Comparison of ENCODE assay signal across 8 cellular contexts in genomic region chr9:125190371-125190801, GRCh38. TPM values are rescaled to one million over a fixed set of nuclear protein-coding genes. Genes with fewer than 3 reads are reported as not detected.
DNase-seq lines count a peak whose midpoint lies in the region; ATAC-seq, FAIRE-seq and TF ChIP-seq lines count a peak whose summit lies in the region.

No MANE protein-coding gene starts in this region.

- no peak for TF ChIP-seq EP300 in GM12878 (IDR thresholded peaks at IDR 0.05; ENCODE audit: borderline replicate concordance in 1 of 2, control insufficient read depth in 1 of 2, low read depth in 2 of 2, low read length in 2 of 2)

- RAD21 ChIA-PET in GM12878 (lab: Charles Lee; ENCODE audit: unreplicated experiment): interaction anchor here (1.0 kb wide), 1 partner anchor 249 kb away, joined by 4 read pairs; no protein-coding TSS in a partner anchor

- peaks cover 3% of the 10 kb centered on the region; the same call in 1 of the 2 replicates for H4K20me1 ChIP-seq in DOHH2 (ENCODE audit: control insufficient read depth, insufficient read depth, low read depth, low read length)
- H4K20me1 ChIP-seq in GM12878 (ENCODE audit: control insufficient read depth, insufficient read depth): no peaks in the 10 kb centered on the region

- H3K27ac ChIP-seq in DOHH2 (ENCODE audit: low read depth, low read length): peak overlapping the region; percentile 47
- H3K27ac ChIP-seq in GM12878 (ENCODE audit: control insufficient read depth, insufficient read depth): peak overlapping the region; percentile 89
- peak overlapping the region; percentile 52 to 86 (median 84) for H3K27ac ChIP-seq in right lobe of liver
- H3K27ac ChIP-seq in temporal lobe (ENCODE audit: low read depth, low read length): peak overlapping the region; percentile 90

- H3K36me3 ChIP-seq in DOHH2 (ENCODE audit: control insufficient read depth, low read length): peaks cover 12% of the 10 kb centered on the region
- no peaks in the 10 kb centered on the region for H3K36me3 ChIP-seq in GM12878 (ENCODE audit: control insufficient read depth in 2 of 2, insufficient read depth in 2 of 2, low read length in 1 of 2)
- no peaks in the 10 kb centered on the region for H3K36me3 ChIP-seq in right lobe of liver

- peak overlapping the region; percentile 98 for H3K9ac ChIP-seq in GM12878 (ENCODE audit: control insufficient read depth, insufficient read depth, low read length)

- peak; percentile 9 for ATAC-seq in GM12878
- ATAC-seq in right lobe of liver: no peak
- ATAC-seq in GM19328 (IDR thresholded peaks at IDR 0.05; ENCODE audit: unreplicated experiment): no peak
- no peak for ATAC-seq in GM18505 (IDR thresholded peaks at IDR 0.05; ENCODE audit: unreplicated experiment)
- no peak for ATAC-seq in GM21515 (IDR thresholded peaks at IDR 0.05; ENCODE audit: unreplicated experiment)

- H2AFZ ChIP-seq in GM12878 (ENCODE audit: control insufficient read depth, low read depth, low read length): peak overlapping the region; percentile 99

- H3K79me2 ChIP-seq in DOHH2 (ENCODE audit: control insufficient read depth, low read length) (peaks cover 55% of the 10 kb centered on the region), GM12878 (ENCODE audit: control insufficient read depth, insufficient read depth, low read length) (peaks cover 43% of the 10 kb centered on the region)

- in situ Hi-C loops in GM12878 (cut with MboI): no loop called here

- peak; percentile 33 for DNase-seq in NB4 (ENCODE audit: low read depth)
- no peak for DNase-seq in GM12878 (ENCODE audit: low read depth, low spot score)
- DNase-seq in right lobe of liver: no peak

- H3K9me2 ChIP-seq in DOHH2 (replicated peaks; ENCODE audit: control insufficient read depth, low read length): no peaks in the 10 kb centered on the region

- no peaks in the 10 kb centered on the region for H3F3A ChIP-seq in DOHH2 (ENCODE audit: control insufficient read depth, insufficient read depth)

- no peaks in the 10 kb centered on the region for H3K9me3 ChIP-seq in DOHH2 (ENCODE audit: control insufficient read depth, insufficient read depth, low read length)
- H3K9me3 ChIP-seq in GM12878 (replicated peaks; ENCODE audit: control insufficient read depth, insufficient read depth, low read length): no peaks in the 10 kb centered on the region
- no peaks in the 10 kb centered on the region for H3K9me3 ChIP-seq in right lobe of liver

- H3K4me3 ChIP-seq in DOHH2 (ENCODE audit: low read length) (peak overlapping the region; percentile 88), NB4 (ENCODE audit: low read depth, low read length) (peak overlapping the region; percentile 79), GM12878 (peak overlapping the region; percentile 61), right lobe of liver (peak overlapping the region; percentile 97 to 100 (median 99))

- H3K4me1 ChIP-seq in DOHH2 (ENCODE audit: control insufficient read depth, low read length): peaks cover 34% of the 10 kb centered on the region
- peaks cover 4% of the 10 kb centered on the region for H3K4me1 ChIP-seq in GM12878 (ENCODE audit: control insufficient read depth, insufficient read depth, low read length)
- peaks cover 0 to 26% (median 4%) of the 10 kb centered on the region in 4 donors for H3K4me1 ChIP-seq in right lobe of liver

- SMC1A ChIA-PET in GM12878 (lab: Charles Lee; ENCODE audit: uncharacterized antibody, unreplicated experiment): interaction anchor here (1.0 to 1.3 kb wide), 2 partner anchors 9 to 51 kb away, joined by 3 to 5 read pairs; no protein-coding TSS in a partner anchor

- TF ChIP-seq RAD21 in GM12878 (IDR thresholded peaks at IDR 0.05; ENCODE audit: insufficient read depth, low read depth, low read length): no peak

- CTCF ChIA-PET in GM12878 (lab: Yijun Ruan, JAX): interaction anchor here (0.7 to 1.2 kb wide), 3 partner anchors 16 to 53 kb away, joined by 3 read pairs; partner anchors contain the start of gene HSPA5

- peak; percentile 77 for FAIRE-seq in GM12878 (lab: Jason Lieb, UNC)

- 83% methylated on average over 13 of the region's 13 CpGs for WGBS in GM12878 (ENCODE audit: insufficient coverage, insufficient replicate concordance, low lambda C conversion rate, missing lambda C conversion rate)
- WGBS in right lobe of liver (ENCODE audit: insufficient coverage, low coverage, low lambda C conversion rate, missing lambda C conversion rate): 50% methylated on average over 11 of the region's 13 CpGs

- intact Hi-C loops in GM12878 (cut with micrococcal nuclease; ENCODE audit: unreplicated experiment) (loop anchor here (1.0 kb wide), 1 partner anchor 10 kb away; the partner anchor contains the start of gene RABEPK), right lobe of liver (cut with DNase I) (no loop called here)

- POLR2A ChIA-PET in GM12878 (lab: Charles Lee): interaction anchor here (0.6 to 1.9 kb wide), 5 partner anchors 9 to 229 kb away, joined by 3 to 9 read pairs (median 4); partner anchors contain the start of gene HSPA5

- TSS peak; percentile 97 for BruUV-seq in GM12878 (replicated peaks; lab: Mats Ljungman, UMichigan)

- H3K4me2 ChIP-seq in DOHH2 (ENCODE audit: low read length) (peak overlapping the region; percentile 86), GM12878 (ENCODE audit: control insufficient read depth, insufficient read depth) (peak overlapping the region; percentile 97)

- H3K27me3 ChIP-seq in DOHH2 (ENCODE audit: control insufficient read depth, low read length): no peaks in the 10 kb centered on the region
- no peaks in the 10 kb centered on the region for H3K27me3 ChIP-seq in GM12878 (replicated peaks in 1 of 2; ENCODE audit: control insufficient read depth in 2 of 2, insufficient read depth in 2 of 2, low read length in 1 of 2)
- H3K27me3 ChIP-seq in right lobe of liver: no peaks in the 10 kb centered on the region

- TF ChIP-seq POLR2A in NB4 (IDR thresholded peaks at IDR 0.05; ENCODE audit: extremely low read depth, insufficient read length): no peak
- no peak for TF ChIP-seq POLR2A in GM12878 (IDR thresholded peaks at IDR 0.05; ENCODE audit: low read depth, low read length)
- no peak for TF ChIP-seq POLR2A in right lobe of liver (IDR thresholded peaks at IDR 0.05)
- no peak for TF ChIP-seq POLR2A in GM18505 (IDR thresholded peaks at IDR 0.05; ENCODE audit: borderline replicate concordance, extremely low read depth, insufficient read depth, insufficient read length)

- TF ChIP-seq CTCF in DOHH2 (IDR thresholded peaks at IDR 0.05; ENCODE audit: low read depth, low read length, poor library complexity, severe bottlenecking) (no peak), NB4 (IDR thresholded peaks at IDR 0.05; ENCODE audit: low read depth, low read length) (no peak), GM12878 (IDR thresholded peaks at IDR 0.05 in 2 of 3, conservative IDR thresholded peaks at IDR 0.05 in 1 of 3; ENCODE audit: control insufficient read depth in 2 of 3, extremely low read depth in 1 of 3, insufficient read depth in 1 of 3, low read depth in 3 of 3, low read length in 3 of 3) (no peak), right lobe of liver (IDR thresholded peaks at IDR 0.05) (no peak)

RNA-seq across cellular contexts. Expression of gene PPP6C, which starts 0.8 kb away (rescaled TPM):
- 13.2 and 13.6 TPM in 2 replicates for total RNA-seq in GM12878 (2013; cell fraction: nucleolus; rRNA removed)
- total RNA-seq in GM12878 (2014; rRNA removed) (27.2 and 34.8 TPM in 2 replicates), GM12878 (2014; rRNA removed; fragmentation: Illumina TruSeq; extraction: Trizol) (35.1 and 35.3 TPM in 2 replicates), GM12878 (2021) (41.2 and 43.4 TPM in 2 replicates), right lobe of liver (10 to 100 TPM; 11.8 to 18.6 (median 15.3) TPM), temporal lobe (18.7 TPM)
- 12.7 TPM for polyA plus RNA-seq in GM12878 (2011; ENCODE audit: low read depth)
- polyA plus RNA-seq in GM12878 (2011; rRNA removed) (45.3 and 67.8 TPM in 2 replicates), GM12878 (2014; fragmentation: Illumina TruSeq; extraction: Trizol) (38.8 and 46.0 TPM in 2 replicates), GM12878 (2014; fragmentation: Nextera tagmentation; extraction: Ambion mirVana) (10 to 100 TPM; 26.8 to 33.8 TPM), GM12878 (2014; rRNA removed) (23.9 and 27.4 TPM in 2 replicates), GM12878 (2016; fragmentation: Nextera tagmentation; extraction: Ambion mirVana) (10 to 100 TPM; 39.7 to 40.2 TPM)
- 17.0 and 21.4 TPM in 2 replicates for polyA plus RNA-seq in GM12878 (2011; cell fraction: cytosol; rRNA removed)
- 11.9 and 15.3 TPM in 2 replicates for polyA plus RNA-seq in GM12878 (2011; cell fraction: nucleus; rRNA removed)
- 20.0 and 22.4 TPM in 2 replicates for polyA plus RNA-seq in GM12878 (2012)
- 23.0 and 32.4 TPM in 2 replicates for polyA minus RNA-seq in GM12878 (2011; rRNA and poly(A)+ RNA removed)
- polyA minus RNA-seq in GM12878 (2011; cell fraction: cytosol; rRNA and poly(A)+ RNA removed): 13.6 and 14.6 TPM in 2 replicates
- 4.8 and 6.6 TPM in 2 replicates for polyA minus RNA-seq in GM12878 (2011; cell fraction: nucleus; rRNA and poly(A)+ RNA removed)

RNA-seq across cellular contexts. Expression of gene RABEPK, which starts 10.0 kb away (rescaled TPM):
- 6.4 and 9.4 TPM in 2 replicates for total RNA-seq in GM12878 (2013; cell fraction: nucleolus; rRNA removed)
- total RNA-seq in GM12878 (2014; rRNA removed) (32.3 TPM in 2 replicates), GM12878 (2014; rRNA removed; fragmentation: Illumina TruSeq; extraction: Trizol) (28.1 and 29.1 TPM in 2 replicates), GM12878 (2021) (26.9 and 27.7 TPM in 2 replicates), right lobe of liver (10 to 100 TPM in 5 of 6 experiments, 1 to 10 TPM in 1; 9.4 to 27.4 (median 21.5) TPM), temporal lobe (17.0 TPM)
- polyA plus RNA-seq in GM12878 (2011; ENCODE audit: low read depth): 31.8 TPM
- polyA plus RNA-seq in GM12878 (2011; rRNA removed) (33.6 and 41.6 TPM in 2 replicates), GM12878 (2014; fragmentation: Illumina TruSeq; extraction: Trizol) (30.6 and 32.4 TPM in 2 replicates), GM12878 (2014; fragmentation: Nextera tagmentation; extraction: Ambion mirVana) (10 to 100 TPM; 41.7 to 59.8 TPM), GM12878 (2014; rRNA removed) (29.2 and 37.2 TPM in 2 replicates), GM12878 (2016; fragmentation: Nextera tagmentation; extraction: Ambion mirVana) (10 to 100 TPM; 46.3 to 52.4 TPM)
- 38.5 and 45.8 TPM in 2 replicates for polyA plus RNA-seq in GM12878 (2011; cell fraction: cytosol; rRNA removed)
- 21.4 and 23.8 TPM in 2 replicates for polyA plus RNA-seq in GM12878 (2011; cell fraction: nucleus; rRNA removed)
- polyA plus RNA-seq in GM12878 (2012): 21.7 and 28.4 TPM in 2 replicates
- 20.0 and 24.5 TPM in 2 replicates for polyA minus RNA-seq in GM12878 (2011; rRNA and poly(A)+ RNA removed)
- 7.1 and 9.2 TPM in 2 replicates for polyA minus RNA-seq in GM12878 (2011; cell fraction: cytosol; rRNA and poly(A)+ RNA removed)
- polyA minus RNA-seq in GM12878 (2011; cell fraction: nucleus; rRNA and poly(A)+ RNA removed): 3.6 and 6.7 TPM in 2 replicates

RNA-seq across cellular contexts. Expression of gene SCAI, which starts 47.1 kb away (rescaled TPM):
- total RNA-seq in GM12878 (2013; cell fraction: nucleolus; rRNA removed): 93.9 and 95.0 TPM in 2 replicates
- total RNA-seq in GM12878 (2014; rRNA removed) (5.7 and 7.7 TPM in 2 replicates), GM12878 (2014; rRNA removed; fragmentation: Illumina TruSeq; extraction: Trizol) (5.6 and 7.2 TPM in 2 replicates), GM12878 (2021) (6.9 and 8.1 TPM in 2 replicates), right lobe of liver (1 to 10 TPM; 1.8 to 5.5 (median 2.6) TPM), temporal lobe (54.3 TPM)
- polyA plus RNA-seq in GM12878 (2011; ENCODE audit: low read depth): 1.9 TPM
- polyA plus RNA-seq in GM12878 (2011; rRNA removed) (8.8 and 12.4 TPM in 2 replicates), GM12878 (2014; fragmentation: Illumina TruSeq; extraction: Trizol) (3.2 and 3.5 TPM in 2 replicates), GM12878 (2014; fragmentation: Nextera tagmentation; extraction: Ambion mirVana) (under 1 TPM; 0.52 to 0.82 TPM), GM12878 (2014; rRNA removed) (2.6 and 3.4 TPM in 2 replicates), GM12878 (2016; fragmentation: Nextera tagmentation; extraction: Ambion mirVana) (1 to 10 TPM; 4.9 to 5.3 TPM)
- 2.5 and 4.9 TPM in 2 replicates for polyA plus RNA-seq in GM12878 (2011; cell fraction: cytosol; rRNA removed)
- polyA plus RNA-seq in GM12878 (2011; cell fraction: nucleus; rRNA removed): 6.6 and 8.1 TPM in 2 replicates
- polyA plus RNA-seq in GM12878 (2012): 1.8 and 2.6 TPM in 2 replicates
- 11.6 and 12.5 TPM in 2 replicates for polyA minus RNA-seq in GM12878 (2011; rRNA and poly(A)+ RNA removed)
- 6.5 and 7.6 TPM in 2 replicates for polyA minus RNA-seq in GM12878 (2011; cell fraction: cytosol; rRNA and poly(A)+ RNA removed)
- 4.8 and 6.2 TPM in 2 replicates for polyA minus RNA-seq in GM12878 (2011; cell fraction: nucleus; rRNA and poly(A)+ RNA removed)

RNA-seq across cellular contexts. Expression of gene HSPA5, which starts 50.8 kb away (rescaled TPM):
- total RNA-seq in GM12878 (2013; cell fraction: nucleolus; rRNA removed): 30.1 and 31.5 TPM in 2 replicates
- total RNA-seq in GM12878 (2014; rRNA removed) (53.0 and 70.1 TPM in 2 replicates), GM12878 (2014; rRNA removed; fragmentation: Illumina TruSeq; extraction: Trizol) (45.7 and 46.5 TPM in 2 replicates), GM12878 (2021) (162 and 182 TPM in 2 replicates), right lobe of liver (100 to 1,000 TPM; 240 to 359 (median 259) TPM), temporal lobe (40.8 TPM)
- polyA plus RNA-seq in GM12878 (2011; ENCODE audit: low read depth): 200 TPM
- polyA plus RNA-seq in GM12878 (2011; rRNA removed) (67.2 and 86.2 TPM in 2 replicates), GM12878 (2014; fragmentation: Illumina TruSeq; extraction: Trizol) (202 and 218 TPM in 2 replicates), GM12878 (2014; fragmentation: Nextera tagmentation; extraction: Ambion mirVana) (100 to 1,000 TPM in 1 of 2 experiments, 10 to 100 TPM in 1; 39.8 to 105 TPM), GM12878 (2014; rRNA removed) (105 and 114 TPM in 2 replicates), GM12878 (2016; fragmentation: Nextera tagmentation; extraction: Ambion mirVana) (100 to 1,000 TPM; 495 to 517 TPM)
- polyA plus RNA-seq in GM12878 (2011; cell fraction: cytosol; rRNA removed): 59.4 and 64.0 TPM in 2 replicates
- 54.5 and 56.6 TPM in 2 replicates for polyA plus RNA-seq in GM12878 (2011; cell fraction: nucleus; rRNA removed)
- 235 and 250 TPM in 2 replicates for polyA plus RNA-seq in GM12878 (2012)
- polyA minus RNA-seq in GM12878 (2011; rRNA and poly(A)+ RNA removed): 61.8 and 82.7 TPM in 2 replicates
- 62.5 and 64.2 TPM in 2 replicates for polyA minus RNA-seq in GM12878 (2011; cell fraction: cytosol; rRNA and poly(A)+ RNA removed)
- polyA minus RNA-seq in GM12878 (2011; cell fraction: nucleus; rRNA and poly(A)+ RNA removed): 19.9 and 26.7 TPM in 2 replicates
